Comparison of ENCODE assay signal across 9 cellular contexts in genomic region chr13:40639226-40639681, GRCh38. TPM values are rescaled to one million over a fixed set of nuclear protein-coding genes. Genes with fewer than 3 reads are reported as not detected.
DNase-seq lines count a peak whose midpoint lies in the region; ATAC-seq and TF ChIP-seq lines count a peak whose summit lies in the region.
"Had no signal": no experiment of that assay in that cellular context is flagged by ENCODE, and none has a peak within 500 bp of the region (broad histone marks: within the 10 kb centered on the region; RNA-seq: fewer than 3 reads in every experiment).

No MANE protein-coding gene starts in this region.

- DNase-seq in EH (ENCODE audit: low read depth) (peak; percentile 54), SK-N-SH (no peak), foreskin fibroblast (peak; percentile 23 to 43), psoas muscle (no peak), SHP77 (lab: John Stamatoyannopoulos, UW) (no peak), NCI-H1436 (lab: John Stamatoyannopoulos, UW) (no peak)
- DNase-seq: T-helper 1 cell had no signal

- H3K4me3 ChIP-seq in SK-N-SH (ENCODE audit: low read depth in 2 of 2, low read length in 1 of 2) (no peak overlapping the region), foreskin fibroblast (ENCODE audit: low read depth in 1 of 2, low read length in 2 of 2) (no peak overlapping the region), psoas muscle (peak overlapping the region; percentile 2)

- no peak overlapping the region for H3K9ac ChIP-seq in SK-N-SH

- TF ChIP-seq CTCF in SK-N-SH (IDR thresholded peaks at IDR 0.05): no peak
- no peak for TF ChIP-seq CTCF in foreskin fibroblast (IDR thresholded peaks at IDR 0.05; ENCODE audit: low read depth, low read length)
- TF ChIP-seq CTCF in psoas muscle (IDR thresholded peaks at IDR 0.05): no peak

- TF ChIP-seq EP300 in SK-N-SH (IDR thresholded peaks at IDR 0.05; ENCODE audit: borderline replicate concordance in 1 of 2, low read depth in 1 of 2, low read length in 1 of 2): no peak

- H3K27ac ChIP-seq in SK-N-SH (ENCODE audit: low read depth in 2 of 2, low read length in 1 of 2): no peak overlapping the region
- H3K27ac ChIP-seq in psoas muscle: peak overlapping the region; percentile 59

- H3K79me2 ChIP-seq in SK-N-SH (ENCODE audit: insufficient read depth): peaks cover 11% of the 10 kb centered on the region

- H2AFZ ChIP-seq in SK-N-SH (ENCODE audit: low read depth): no peak overlapping the region

- TF ChIP-seq RAD21 in SK-N-SH (IDR thresholded peaks at IDR 0.05; ENCODE audit: low read length): no peak

- no peaks in the 10 kb centered on the region for H3K9me2 ChIP-seq in SK-N-SH

- POLR2A ChIA-PET in SK-N-SH (lab: Yijun Ruan, JAX): no interaction called here

- H3K36me3 ChIP-seq in SK-N-SH (replicated peaks in 1 of 2; ENCODE audit: control insufficient read depth in 1 of 2, insufficient read depth in 2 of 2, low read length in 1 of 2) (no peaks in the 10 kb centered on the region), psoas muscle (ENCODE audit: insufficient read depth in 1 of 2, low read depth in 1 of 2) (no peaks in the 10 kb centered on the region)

- peak; percentile 66 to 75 (median 70) for ATAC-seq in psoas muscle
- ATAC-seq in GM21515 (IDR thresholded peaks at IDR 0.05; ENCODE audit: unreplicated experiment): no peak
- ATAC-seq in HG02885 (IDR thresholded peaks at IDR 0.05; ENCODE audit: poor library complexity, unreplicated experiment): no peak

- peaks cover 18% of the 10 kb centered on the region; the same call in 1 of the 2 replicates for H4K20me1 ChIP-seq in SK-N-SH (ENCODE audit: insufficient read depth)

- 87% methylated on average over 4 of the region's 4 CpGs for WGBS in SK-N-SH (ENCODE audit: low lambda C conversion rate)
- 24 to 43% (median 35%) methylated on average over 4 of the region's 4 CpGs for WGBS in psoas muscle, 3 donors

- CTCF ChIA-PET in SK-N-SH (lab: Yijun Ruan, JAX): no interaction called here

- no peak overlapping the region for H3K4me2 ChIP-seq in SK-N-SH

- no peaks in the 10 kb centered on the region for H3F3A ChIP-seq in SK-N-SH (replicated peaks; ENCODE audit: insufficient read depth)

- intact Hi-C loops in psoas muscle (cut with DNase I): no loop called here

- no peaks in the 10 kb centered on the region for H3K9me3 ChIP-seq in SK-N-SH
- no peaks in the 10 kb centered on the region for H3K9me3 ChIP-seq in psoas muscle

- no peaks in the 10 kb centered on the region for H3K27me3 ChIP-seq in SK-N-SH (ENCODE audit: insufficient read depth)
- no peaks in the 10 kb centered on the region for H3K27me3 ChIP-seq in psoas muscle (ENCODE audit: insufficient read depth in 3 of 3, low read length in 2 of 3)

- H3K4me1 ChIP-seq in SK-N-SH (ENCODE audit: control insufficient read depth in 1 of 2, insufficient read depth in 2 of 2, low read depth in 1 of 2, low read length in 1 of 2) (no peaks in the 10 kb centered on the region), psoas muscle (peaks cover 79% of the 10 kb centered on the region)

TF ChIP-seq in SK-N-SH, 30 proteins besides CTCF, POLR2A, EP300 and RAD21:
- TF ChIP-seq IRF3 (IDR thresholded peaks at IDR 0.05; ENCODE audit: low read depth, low read length): no peak
- no peak for TF ChIP-seq NRF1 (IDR thresholded peaks at IDR 0.05; ENCODE audit: low read depth, low read length)
- TF ChIP-seq RFX5 (IDR thresholded peaks at IDR 0.05; ENCODE audit: low read length): no peak
- TF ChIP-seq USF2 (IDR thresholded peaks at IDR 0.05; ENCODE audit: borderline replicate concordance, low read depth, low read length): no peak
- TF ChIP-seq MXI1 (IDR thresholded peaks at IDR 0.05; ENCODE audit: low read depth, low read length): no peak
- 0 out of 2 replicates have a peak, but pooled peaks have one; percentile 8 for TF ChIP-seq JUND (IDR thresholded peaks at IDR 0.05)
- no peak for TF ChIP-seq FOSL2 (IDR thresholded peaks at IDR 0.05; ENCODE audit: borderline replicate concordance, low read depth)
- no peak for TF ChIP-seq FOXM1 (IDR thresholded peaks at IDR 0.05; ENCODE audit: low read depth)

RNA-seq across cellular contexts. Expression of gene FOXO1, which starts 27.2 kb away (rescaled TPM):
- 1.5 and 1.8 TPM in 2 replicates for polyA plus RNA-seq in SK-N-SH (2012; rRNA removed)
- polyA plus RNA-seq in SK-N-SH (2012; cell fraction: cytosol; rRNA removed): 1.8 and 1.9 TPM in 2 replicates
- 2.7 TPM in 2 replicates for polyA plus RNA-seq in SK-N-SH (2012; cell fraction: nucleus; rRNA removed)
- total RNA-seq in psoas muscle: 100 to 1,000 TPM in 2 of 4 donors, 10 to 100 TPM in 2; 54.3 to 160 (median 91.1) TPM
- 10 to 100 TPM; 23.8 to 83.2 (median 68.3) TPM for polyA plus RNA-seq in psoas muscle

Comparison
In these comparisons a context has a peak if more than half of its experiments do, and no peak if none do; other contexts are left out.
1. DNase-seq: peak in EH (single experiment) and foreskin fibroblast (2 of 2); none in SK-N-SH (single experiment), psoas muscle (0 of 2), SHP77 (0 of 2) and NCI-H1436 (single experiment).
2. ATAC-seq: peak in psoas muscle (4 of 4); none in GM21515 (single experiment) and HG02885 (single experiment).
3. RNA of gene FOXO1, which starts 27.2 kb away (polyA plus RNA-seq): 23.8 to 83.2 TPM in psoas muscle; 1.5 to 2.7 TPM in SK-N-SH; every median in the first group is over 4 times any median in the second.